17 cellular contexts compared by ENCODE assay signal in genomic region chr1:10360045-10360444, GRCh38.
"Had no signal": no experiment of that assay in that cellular context is flagged by ENCODE, and none has a peak within 500 bp of the region (broad histone marks: within the 10 kb centered on the region; RNA-seq: fewer than 3 reads in every experiment).

No MANE protein-coding gene starts in this region.

- H3K4me3 ChIP-seq: cardiac muscle cell, esophagus muscularis mucosa, gastroesophageal sphincter, heart right ventricle had no signal

- H3K36me3 Mint-ChIP-seq: activated naive CD4-positive, alpha-beta T cell treated with anti-CD3 and anti-CD28 coated beads, Interleukin-2, amount 50 U/mL, for 72 hours had no signal

- H3K27ac ChIP-seq: cardiac muscle cell, heart right ventricle had no signal

- H3K9me3 Mint-ChIP-seq: activated B cell treated with CpG ODN at 0.5 μM for 24 hours; activated naive CD4-positive, alpha-beta T cell treated with anti-CD3 and anti-CD28 coated beads, Interleukin-2, amount 50 U/mL, for 72 hours; dendritic cell treated with granulocyte-macrophage colony-stimulating factor and Interleukin-4, amounts not matched to agents 40 ng/mL and 50 ng/mL, for 4 days; neural crest cell; stimulated activated naive CD8-positive, alpha-beta T cell treated with anti-CD3 and anti-CD28 coated beads, Interleukin-15, Interleukin-2, amounts not matched to agents 100 ng/mL and 50 ng/mL, for 24 hours had no signal

- ATAC-seq: activated naive CD4-positive, alpha-beta T cell treated with anti-CD3 and anti-CD28 coated beads, Interleukin-2, amount 50 U/mL, for 72 hours; gastroesophageal sphincter had no signal

- H3K27me3 ChIP-seq: cardiac muscle cell, esophagus muscularis mucosa, gastroesophageal sphincter, heart right ventricle had no signal

- H3K27me3 Mint-ChIP-seq: activated B cell treated with CpG ODN at 0.5 μM for 24 hours; dendritic cell treated with granulocyte-macrophage colony-stimulating factor and Interleukin-4, amounts not matched to agents 40 ng/mL and 50 ng/mL, for 4 days; stimulated activated naive CD8-positive, alpha-beta T cell treated with anti-CD3 and anti-CD28 coated beads, Interleukin-15, Interleukin-2, amounts not matched to agents 100 ng/mL and 50 ng/mL, for 24 hours had no signal

- H3K27ac Mint-ChIP-seq: activated B cell treated with CpG ODN at 0.5 μM for 24 hours; activated naive CD4-positive, alpha-beta T cell treated with anti-CD3 and anti-CD28 coated beads, Interleukin-2, amount 50 U/mL, for 72 hours; dendritic cell treated with granulocyte-macrophage colony-stimulating factor and Interleukin-4, amounts not matched to agents 40 ng/mL and 50 ng/mL, for 4 days; stimulated activated naive CD8-positive, alpha-beta T cell treated with anti-CD3 and anti-CD28 coated beads, Interleukin-15, Interleukin-2, amounts not matched to agents 100 ng/mL and 50 ng/mL, for 24 hours had no signal

- H3K9me3 ChIP-seq: esophagus muscularis mucosa, gastroesophageal sphincter, heart right ventricle had no signal

- H3K4me3 Mint-ChIP-seq: activated B cell treated with CpG ODN at 0.5 μM for 24 hours; dendritic cell treated with granulocyte-macrophage colony-stimulating factor and Interleukin-4, amounts not matched to agents 40 ng/mL and 50 ng/mL, for 4 days; neural crest cell; stimulated activated naive CD8-positive, alpha-beta T cell treated with anti-CD3 and anti-CD28 coated beads, Interleukin-15, Interleukin-2, amounts not matched to agents 100 ng/mL and 50 ng/mL, for 24 hours had no signal

- H3K4me1 Mint-ChIP-seq: activated B cell treated with CpG ODN at 0.5 μM for 24 hours, neural crest cell had no signal

- DNase-seq: activated B cell treated with CpG ODN at 0.5 μM for 24 hours; activated CD4-positive, alpha-beta T cell treated with anti-CD3 and anti-CD28 coated beads for 4 hours; activated effector memory CD4-positive, alpha-beta T cell treated with anti-CD3 and anti-CD28 coated beads, Interleukin-2, amount 50 U/mL, for 16 hours; activated T-cell treated with anti-CD3 and anti-CD28 coated beads, Interleukin-2, amount 50 U/mL, for 1 hour; amygdala; effector CD8-positive, alpha-beta T cell; heart right ventricle; left ventricle myocardium superior; stimulated activated CD4-positive, alpha-beta T cell treated with anti-CD3 and anti-CD28 coated beads, Interleukin-2, amount 100 ng/mL, for 24 hours; trophoblast cell had no signal
